Comparison of ENCODE assay signal across 8 cellular contexts in genomic region chr3:64355473-64355872, GRCh38.
DNase-seq lines count a peak whose midpoint lies in the region; ATAC-seq and TF ChIP-seq lines count a peak whose summit lies in the region.

No MANE protein-coding gene starts in this region.

- H3K4me3 Mint-ChIP-seq in natural killer cell treated with Interleukin-12 subunit alpha and Interleukin-12 subunit beta and Interleukin-15 and Interleukin-18, amount 100 ng/mL, for 72 hours: no peak overlapping the region

- no peaks in the 10 kb centered on the region for H3K36me3 Mint-ChIP-seq in natural killer cell treated with Interleukin-12 subunit alpha and Interleukin-12 subunit beta and Interleukin-15 and Interleukin-18, amount 100 ng/mL, for 72 hours

- H3K9ac ChIP-seq in OCI-LY3 (ENCODE audit: low read length): no peak overlapping the region

- DNase-seq in foreskin fibroblast (peak; percentile 45 to 60), pulmonary artery endothelial cell (ENCODE audit: low read depth, low spot score) (peak; percentile 35), NCI-H446 (lab: John Stamatoyannopoulos, UW) (no peak), GM10266 (ENCODE audit: extremely low spot score) (no peak)
- DNase-seq in natural killer cell treated with Interleukin-12 subunit alpha and Interleukin-12 subunit beta and Interleukin-15 and Interleukin-18, amount 100 ng/mL, for 72 hours (ENCODE audit: low spot score): no peak

- no peaks in the 10 kb centered on the region for H3K79me2 ChIP-seq in OCI-LY3 (ENCODE audit: low read length)

- ATAC-seq in GM19351 (IDR thresholded peaks at IDR 0.05; ENCODE audit: unreplicated experiment): peak; percentile 46
- ATAC-seq in natural killer cell treated with Interleukin-12 subunit alpha and Interleukin-12 subunit beta and Interleukin-15 and Interleukin-18, amount 100 ng/mL, for 72 hours: no peak
- no peak for ATAC-seq in GM21529 (IDR thresholded peaks at IDR 0.05; ENCODE audit: unreplicated experiment)

- no peaks in the 10 kb centered on the region for H3K9me3 ChIP-seq in OCI-LY3 (ENCODE audit: insufficient read depth, low read length)

- no peaks in the 10 kb centered on the region for H4K20me1 ChIP-seq in OCI-LY3 (ENCODE audit: insufficient read depth, low read length)

- H2AFZ ChIP-seq in OCI-LY3 (ENCODE audit: low read depth, low read length): peak overlapping the region; percentile 44; the same call in 1 of the 2 replicates

- no peaks in the 10 kb centered on the region for H3K36me3 ChIP-seq in OCI-LY3 (replicated peaks; ENCODE audit: low read depth, low read length)

- H3K4me3 ChIP-seq in OCI-LY3 (ENCODE audit: low read length): no peak overlapping the region
- H3K4me3 ChIP-seq in foreskin fibroblast (ENCODE audit: low read depth in 1 of 2, low read length in 2 of 2): no peak overlapping the region

- no peak overlapping the region for H3K4me2 ChIP-seq in OCI-LY3 (ENCODE audit: low read length)

- TF ChIP-seq CTCF in OCI-LY3 (IDR thresholded peaks at IDR 0.05; ENCODE audit: low read depth, low read length) (no peak), foreskin fibroblast (IDR thresholded peaks at IDR 0.05; ENCODE audit: low read depth, low read length) (no peak), GM10266 (IDR thresholded peaks at IDR 0.05; ENCODE audit: control insufficient read depth, insufficient read depth, low read depth, missing control alignments) (no peak)

- H3K4me1 ChIP-seq in OCI-LY3 (ENCODE audit: low read length): peaks cover 14% of the 10 kb centered on the region

- no peaks in the 10 kb centered on the region for H3K4me1 Mint-ChIP-seq in natural killer cell treated with Interleukin-12 subunit alpha and Interleukin-12 subunit beta and Interleukin-15 and Interleukin-18, amount 100 ng/mL, for 72 hours (ENCODE audit: low read depth in 2 of 2)

- no peak overlapping the region for H3K27ac Mint-ChIP-seq in natural killer cell treated with Interleukin-12 subunit alpha and Interleukin-12 subunit beta and Interleukin-15 and Interleukin-18, amount 100 ng/mL, for 72 hours

- H3K27ac ChIP-seq in OCI-LY3 (ENCODE audit: low read length): no peak overlapping the region

- no peaks in the 10 kb centered on the region for H3K27me3 ChIP-seq in OCI-LY3 (ENCODE audit: low read depth, low read length)

- peaks cover 3% of the 10 kb centered on the region for H3K9me3 Mint-ChIP-seq in natural killer cell treated with Interleukin-12 subunit alpha and Interleukin-12 subunit beta and Interleukin-15 and Interleukin-18, amount 100 ng/mL, for 72 hours

- H3K27me3 Mint-ChIP-seq in natural killer cell treated with Interleukin-12 subunit alpha and Interleukin-12 subunit beta and Interleukin-15 and Interleukin-18, amount 100 ng/mL, for 72 hours: no peaks in the 10 kb centered on the region

Comparison
In these comparisons a context has a peak if more than half of its experiments do, and no peak if none do; other contexts are left out.
1. DNase-seq: peak in foreskin fibroblast (2 of 2) and pulmonary artery endothelial cell (single experiment); none in natural killer cell treated with Interleukin-12 subunit alpha and Interleukin-12 subunit beta and Interleukin-15 and Interleukin-18, amount 100 ng/mL, for 72 hours (single experiment), NCI-H446 (0 of 2) and GM10266 (single experiment).